ENCODE assay signal across 28 cellular contexts in the genomic region with DNA sequence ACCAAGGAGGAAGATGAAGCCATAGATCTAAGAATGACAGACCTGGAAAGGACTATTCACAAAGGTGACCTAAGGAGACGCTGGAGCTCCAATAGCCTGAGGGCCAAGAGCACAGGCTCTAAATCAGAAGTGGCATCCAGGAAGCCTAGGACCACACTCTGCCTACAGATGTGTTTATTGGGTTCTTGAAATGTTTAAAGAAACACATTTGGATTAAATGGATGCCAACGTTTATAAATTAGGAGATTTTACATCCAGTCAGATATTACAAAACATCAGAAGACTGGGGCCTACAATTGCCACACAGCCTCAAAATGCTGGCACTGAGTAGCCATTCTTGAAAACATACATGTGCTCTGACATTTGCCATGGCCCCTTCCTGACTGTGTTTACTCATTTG.
"Had no signal": no experiment of that assay in that cellular context is flagged by ENCODE, and none has a peak within 500 bp of the region (broad histone marks: within the 10 kb centered on the region; RNA-seq: fewer than 3 reads in every experiment).

No MANE protein-coding gene starts in this region.

- H3K9me3 Mint-ChIP-seq: activated CD4-positive, alpha-beta memory T cell treated with anti-CD3 and anti-CD28 coated beads, Interleukin-2, amount 10 ng/mL, durations not matched to agents 7 days and 5 days; activated CD4-positive, alpha-beta T cell treated with anti-CD3 and anti-CD28 coated beads, Interleukin-2, amount 10 ng/mL, durations not matched to agents 24 days and 14 days; activated naive CD4-positive, alpha-beta T cell treated with anti-CD3 and anti-CD28 coated beads, Interleukin-2, amount 10 ng/mL, durations not matched to agents 7 days and 5 days; activated naive CD4-positive, alpha-beta T cell treated with anti-CD3 and anti-CD28 coated beads, Interleukin-2, amount 50 U/mL, for 72 hours; activated naive CD8-positive, alpha-beta T cell treated with anti-CD3 and anti-CD28 coated beads, Interleukin-2, amount 10 ng/mL, durations not matched to agents 7 days and 5 days; activated T-cell treated with anti-CD3 and anti-CD28 coated beads, Interleukin-2, amount 50 U/mL, for 24 hours; activated T-cell treated with anti-CD3 and anti-CD28 coated beads, Interleukin-2, amount 50 U/mL, for 72 hours; effector memory CD8-positive, alpha-beta T cell had no signal

- DNase-seq: activated CD4-positive, alpha-beta memory T cell treated with anti-CD3 and anti-CD28 coated beads, Interleukin-2, amount 10 ng/mL, durations not matched to agents 7 days and 5 days; activated CD4-positive, alpha-beta T cell treated with anti-CD3 and anti-CD28 coated beads for 36 hours; activated CD4-positive, alpha-beta T cell treated with anti-CD3 and anti-CD28 coated beads, Interleukin-2, amount 10 ng/mL, durations not matched to agents 24 days and 14 days; activated CD4-positive, alpha-beta T cell treated with anti-CD3 and anti-CD28 coated beads, Interleukin-2, amount 50 U/mL, for 4 hours; activated CD4-positive, CD25-positive, alpha-beta regulatory T cell; activated CD4-positive, CD25-positive, alpha-beta regulatory T cell treated with anti-CD3 and anti-CD28 coated beads, Interleukin-2, amount 50 U/mL, for 72 hours; activated CD8-positive, alpha-beta memory T cell treated with anti-CD3 and anti-CD28 coated beads, Interleukin-2, amount 50 U/mL, for 48 hours; activated gamma-delta T cell; activated naive CD4-positive, alpha-beta T cell; activated naive CD4-positive, alpha-beta T cell treated with anti-CD3 and anti-CD28 coated beads, Interleukin-2, amount 10 ng/mL, durations not matched to agents 7 days and 5 days; activated naive CD8-positive, alpha-beta T cell treated with anti-CD3 and anti-CD28 coated beads, Interleukin-2, amount 10 ng/mL, durations not matched to agents 7 days and 5 days; activated T-cell treated with anti-CD3 and anti-CD28 coated beads for 4 hours; activated T-cell treated with anti-CD3 and anti-CD28 coated beads, Interleukin-2, amount 50 U/mL, for 24 hours; activated T-cell treated with anti-CD3 and anti-CD28 coated beads, Interleukin-2, amount 50 U/mL, for 72 hours; body of pancreas; caudate nucleus; cortex of kidney; dermis blood vessel endothelial cell; effector CD4-positive, alpha-beta T cell; effector memory CD8-positive, alpha-beta T cell; erythroblast; foreskin fibroblast; head of caudate nucleus; T-helper 2 cell had no signal

- H3K4me3 ChIP-seq: body of pancreas, esophagus muscularis mucosa had no signal

- H3K36me3 ChIP-seq: esophagus muscularis mucosa had no signal

- H3K4me3 Mint-ChIP-seq: activated CD4-positive, alpha-beta memory T cell treated with anti-CD3 and anti-CD28 coated beads, Interleukin-2, amount 10 ng/mL, durations not matched to agents 7 days and 5 days; activated CD4-positive, alpha-beta T cell treated with anti-CD3 and anti-CD28 coated beads for 36 hours; activated CD4-positive, alpha-beta T cell treated with anti-CD3 and anti-CD28 coated beads, Interleukin-2, amount 10 ng/mL, durations not matched to agents 24 days and 14 days; activated naive CD4-positive, alpha-beta T cell treated with anti-CD3 and anti-CD28 coated beads, Interleukin-2, amount 10 ng/mL, durations not matched to agents 7 days and 5 days; activated naive CD8-positive, alpha-beta T cell treated with anti-CD3 and anti-CD28 coated beads, Interleukin-2, amount 10 ng/mL, durations not matched to agents 7 days and 5 days; activated T-cell treated with anti-CD3 and anti-CD28 coated beads, Interleukin-2, amount 50 U/mL, for 24 hours; activated T-cell treated with anti-CD3 and anti-CD28 coated beads, Interleukin-2, amount 50 U/mL, for 72 hours; effector memory CD8-positive, alpha-beta T cell had no signal

- H3K27ac ChIP-seq: body of pancreas, esophagus muscularis mucosa had no signal

- ATAC-seq: activated CD4-positive, alpha-beta T cell treated with anti-CD3 and anti-CD28 coated beads for 36 hours; activated naive CD4-positive, alpha-beta T cell treated with anti-CD3 and anti-CD28 coated beads, Interleukin-2, amount 50 U/mL, for 72 hours; activated T-cell treated with anti-CD3 and anti-CD28 coated beads, Interleukin-2, amount 50 U/mL, for 72 hours; body of pancreas; effector memory CD8-positive, alpha-beta T cell had no signal

- H3K36me3 Mint-ChIP-seq: activated naive CD4-positive, alpha-beta T cell treated with anti-CD3 and anti-CD28 coated beads, Interleukin-2, amount 10 ng/mL, durations not matched to agents 7 days and 5 days; activated naive CD4-positive, alpha-beta T cell treated with anti-CD3 and anti-CD28 coated beads, Interleukin-2, amount 50 U/mL, for 72 hours had no signal

- H3K4me1 ChIP-seq: body of pancreas had no signal

- H3K27me3 Mint-ChIP-seq: activated CD4-positive, alpha-beta T cell treated with anti-CD3 and anti-CD28 coated beads for 36 hours; activated T-cell treated with anti-CD3 and anti-CD28 coated beads, Interleukin-2, amount 50 U/mL, for 24 hours had no signal

- FAIRE-seq: colon, frontal cortex had no signal

- H3K27me3 ChIP-seq: body of pancreas, esophagus muscularis mucosa had no signal

- H3K9me3 ChIP-seq: body of pancreas, esophagus muscularis mucosa had no signal

- H3K27ac Mint-ChIP-seq: activated CD4-positive, alpha-beta memory T cell treated with anti-CD3 and anti-CD28 coated beads, Interleukin-2, amount 10 ng/mL, durations not matched to agents 7 days and 5 days; activated CD4-positive, alpha-beta T cell treated with anti-CD3 and anti-CD28 coated beads for 36 hours; activated CD4-positive, alpha-beta T cell treated with anti-CD3 and anti-CD28 coated beads, Interleukin-2, amount 10 ng/mL, durations not matched to agents 24 days and 14 days; activated naive CD4-positive, alpha-beta T cell treated with anti-CD3 and anti-CD28 coated beads, Interleukin-2, amount 10 ng/mL, durations not matched to agents 7 days and 5 days; activated naive CD4-positive, alpha-beta T cell treated with anti-CD3 and anti-CD28 coated beads, Interleukin-2, amount 50 U/mL, for 72 hours; activated naive CD8-positive, alpha-beta T cell treated with anti-CD3 and anti-CD28 coated beads, Interleukin-2, amount 10 ng/mL, durations not matched to agents 7 days and 5 days; activated T-cell treated with anti-CD3 and anti-CD28 coated beads, Interleukin-2, amount 50 U/mL, for 24 hours; activated T-cell treated with anti-CD3 and anti-CD28 coated beads, Interleukin-2, amount 50 U/mL, for 72 hours; effector memory CD8-positive, alpha-beta T cell had no signal
